In the genomic region with DNA sequence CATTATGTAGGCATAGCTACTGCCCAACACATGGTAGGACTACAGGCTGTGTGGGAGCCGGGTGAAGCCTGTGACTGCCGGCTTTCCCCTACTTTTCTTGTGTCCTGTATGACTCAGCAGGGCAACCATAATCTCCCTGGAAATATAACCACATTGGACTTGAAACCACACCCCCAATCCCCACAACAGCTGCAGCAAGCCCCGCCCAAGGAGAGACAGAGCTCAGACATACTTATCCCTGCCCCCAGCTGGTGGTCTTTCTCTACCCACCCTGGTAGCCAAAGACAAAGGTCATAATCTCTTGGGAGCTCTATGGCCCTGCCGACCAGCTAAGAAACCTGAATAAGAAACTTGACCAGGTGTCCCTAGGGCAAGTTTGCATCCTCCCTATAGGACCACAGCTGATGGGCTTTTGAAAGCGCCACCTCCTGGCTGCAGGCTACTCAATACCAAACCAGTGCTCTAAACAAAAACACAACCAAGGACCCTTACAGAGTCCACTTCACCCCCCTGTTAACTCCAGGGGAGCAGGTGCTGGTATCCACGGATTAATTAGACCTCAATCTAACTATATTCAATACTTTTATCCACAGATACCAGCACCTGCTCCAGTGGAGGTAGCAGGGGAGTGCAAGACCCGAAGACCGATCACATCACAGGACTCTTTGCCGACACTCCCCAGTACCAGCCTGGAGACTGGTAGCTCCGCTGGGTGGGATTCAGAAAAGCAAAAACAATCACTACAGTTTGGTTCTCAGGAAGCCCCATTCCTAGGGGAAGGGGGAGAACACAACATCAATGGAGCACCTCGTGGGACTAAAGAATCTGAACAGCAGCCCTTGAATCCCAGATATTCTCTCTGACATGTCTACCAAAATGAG, we compare ENCODE assay signal across 1 cellular context.
TF ChIP-seq lines count a peak whose summit lies in the region.

No MANE protein-coding gene starts in this region.

TF ChIP-seq in SK-N-SH, 30 proteins besides CTCF, POLR2A, EP300 and RAD21 (continued from another document):
- TF ChIP-seq, protein P1, sequence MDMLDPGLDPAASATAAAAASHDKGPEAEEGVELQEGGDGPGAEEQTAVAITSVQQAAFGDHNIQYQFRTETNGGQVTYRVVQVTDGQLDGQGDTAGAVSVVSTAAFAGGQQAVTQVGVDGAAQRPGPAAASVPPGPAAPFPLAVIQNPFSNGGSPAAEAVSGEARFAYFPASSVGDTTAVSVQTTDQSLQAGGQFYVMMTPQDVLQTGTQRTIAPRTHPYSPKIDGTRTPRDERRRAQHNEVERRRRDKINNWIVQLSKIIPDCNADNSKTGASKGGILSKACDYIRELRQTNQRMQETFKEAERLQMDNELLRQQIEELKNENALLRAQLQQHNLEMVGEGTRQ (IDR thresholded peaks at IDR 0.05; ENCODE audit: borderline replicate concordance, low read depth, low read length), result no peak
- TF ChIP-seq FOXM1 (IDR thresholded peaks at IDR 0.05; ENCODE audit: low read depth) (no peak), ELF1 (IDR thresholded peaks at IDR 0.05) (no peak), NFIC (IDR thresholded peaks at IDR 0.05; ENCODE audit: borderline replicate concordance) (no peak), RCOR1 (IDR thresholded peaks at IDR 0.05; ENCODE audit: low read length) (no peak), MEF2A (IDR thresholded peaks at IDR 0.05; ENCODE audit: borderline replicate concordance, low read depth) (no peak), EZH2phosphoT487 (IDR thresholded peaks at IDR 0.05; ENCODE audit: borderline replicate concordance, low read depth) (no peak)
